5 cellular contexts compared by ENCODE assay signal in genomic region chr10:46302765-46303352, GRCh38. TPM values are rescaled to one million over a fixed set of nuclear protein-coding genes. Genes with fewer than 3 reads are reported as not detected.
"Had no signal": no experiment of that assay in that cellular context is flagged by ENCODE, and none has a peak within 500 bp of the region (broad histone marks: within the 10 kb centered on the region; RNA-seq: fewer than 3 reads in every experiment).

No MANE protein-coding gene starts in this region.

RNA-seq across cellular contexts. Expression of gene ANTXRL, which starts 16.1 kb away (rescaled TPM):
- total RNA-seq: GM23248, H4, H7, HT-29, IMR-90 had no signal
- polyA plus RNA-seq: GM23248, IMR-90 had no signal
